Comparison of ENCODE assay signal across 9 cellular contexts in genomic region chr6:64505312-64505711, GRCh38.
DNase-seq lines count a peak whose midpoint lies in the region; ATAC-seq and TF ChIP-seq lines count a peak whose summit lies in the region.
"Had no signal": no experiment of that assay in that cellular context is flagged by ENCODE, and none has a peak within 500 bp of the region (broad histone marks: within the 10 kb centered on the region; RNA-seq: fewer than 3 reads in every experiment).

No MANE protein-coding gene starts in this region.

- no peaks in the 10 kb centered on the region for H4K20me1 ChIP-seq in DOHH2 (ENCODE audit: control insufficient read depth, insufficient read depth, low read depth, low read length)

- H3K9me2 ChIP-seq in DOHH2 (replicated peaks; ENCODE audit: control insufficient read depth, low read length): no peaks in the 10 kb centered on the region

- ATAC-seq in HG02885 (IDR thresholded peaks at IDR 0.05; ENCODE audit: poor library complexity, unreplicated experiment): no peak
- no peak for ATAC-seq in sciatic nerve
- ATAC-seq: natural killer cell treated with Interleukin-12 subunit alpha and Interleukin-12 subunit beta and Interleukin-15 and Interleukin-18, amount 100 ng/mL, for 72 hours had no signal

- intact Hi-C loops in sciatic nerve (cut with DNase I): no loop called here

- in situ Hi-C loops in SK-MEL-5 (cut with HindIII; ENCODE audit: low pct_unique_long_range_greater_than_20kb, low sequenced_read_pairs): no loop called here

- peak; percentile 77 for TF ChIP-seq CTCF in DOHH2 (IDR thresholded peaks at IDR 0.05; ENCODE audit: low read depth, low read length, poor library complexity, severe bottlenecking)

- DNase-seq in H7 (peak; percentile 60), SK-MEL-5 (ENCODE audit: low read depth, low spot score) (peak; percentile 53), iPS-NIHi11 (ENCODE audit: low spot score) (peak; percentile 63), SIG-M5 treated with dmso at 0.1 percent for 504 hours (lab: John Stamatoyannopoulos, UW; ENCODE audit: unreplicated experiment) (no peak), sciatic nerve (ENCODE audit: low spot score) (no peak), T-helper 1 cell (no peak)

- no peaks in the 10 kb centered on the region for H3K36me3 ChIP-seq in DOHH2 (ENCODE audit: control insufficient read depth, low read length)
- H3K36me3 ChIP-seq in H7 (replicated peaks; ENCODE audit: control insufficient read depth, insufficient read depth, low read length): no peaks in the 10 kb centered on the region

- no peak overlapping the region for H3K4me2 ChIP-seq in DOHH2 (ENCODE audit: low read length)

- no peaks in the 10 kb centered on the region for H3K79me2 ChIP-seq in DOHH2 (ENCODE audit: control insufficient read depth, low read length)

- no peak overlapping the region for H3K4me3 ChIP-seq in DOHH2 (ENCODE audit: low read length)
- H3K4me3 ChIP-seq in H7 (ENCODE audit: insufficient read depth, low read depth, low read length): no peak overlapping the region

- no peak overlapping the region for H3K27ac ChIP-seq in DOHH2 (ENCODE audit: low read depth, low read length)

- H3F3A ChIP-seq in DOHH2 (ENCODE audit: control insufficient read depth, insufficient read depth): no peaks in the 10 kb centered on the region

- H3K4me1 ChIP-seq in DOHH2 (ENCODE audit: control insufficient read depth, low read length): no peaks in the 10 kb centered on the region

- H3K27me3 ChIP-seq in DOHH2 (ENCODE audit: control insufficient read depth, low read length) (no peaks in the 10 kb centered on the region), H7 (ENCODE audit: control insufficient read depth, insufficient read depth, low read length) (no peaks in the 10 kb centered on the region)

- H3K9me3 ChIP-seq in DOHH2 (ENCODE audit: control insufficient read depth, insufficient read depth, low read length): no peaks in the 10 kb centered on the region

Comparison
In these comparisons a context has a peak if more than half of its experiments do, and no peak if none do; other contexts are left out.
1. DNase-seq: peak in H7 (single experiment), SK-MEL-5 (single experiment) and iPS-NIHi11 (single experiment); none in SIG-M5 treated with dmso at 0.1 percent for 504 hours (single experiment), sciatic nerve (single experiment) and T-helper 1 cell (0 of 5).